ENCODE assay signal across 13 cellular contexts in the genomic region with DNA sequence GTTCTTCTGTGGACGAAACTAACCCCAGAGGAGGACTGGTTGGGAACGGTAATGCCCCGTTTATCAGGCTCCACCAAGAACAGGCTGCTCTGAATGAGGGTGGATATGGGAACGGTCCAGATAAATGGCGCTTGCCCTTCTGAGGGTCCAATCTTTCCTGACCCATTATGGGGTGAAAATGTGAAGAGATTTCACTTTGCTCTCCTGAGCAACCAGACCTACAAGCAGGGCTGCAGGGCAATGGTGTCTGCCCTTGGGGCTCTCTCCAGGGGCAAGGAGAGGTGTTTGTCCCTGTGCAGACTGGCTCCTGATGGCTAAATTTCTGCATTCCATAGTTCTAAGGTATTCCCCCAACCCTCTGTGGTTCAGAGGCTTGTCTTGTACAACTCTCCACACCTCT. TPM values are rescaled to one million over a fixed set of nuclear protein-coding genes. Genes with fewer than 3 reads are reported as not detected.
A peak's percentile ranks its signal among the peaks of the same experiment; 100 is the strongest.
DNase-seq lines count a peak whose midpoint lies in the region; ATAC-seq, FAIRE-seq and TF ChIP-seq lines count a peak whose summit lies in the region.
"Had no signal": no experiment of that assay in that cellular context is flagged by ENCODE, and none has a peak within 500 bp of the region (broad histone marks: within the 10 kb centered on the region; RNA-seq: fewer than 3 reads in every experiment).

No MANE protein-coding gene starts in this region.

- H3K36me3 ChIP-seq in PC-3 (ENCODE audit: low read depth, low read length) (peaks cover 73% of the 10 kb centered on the region), H1 (ENCODE audit: control insufficient read depth in 2 of 4, insufficient read depth in 4 of 4, low read length in 3 of 4) (peaks cover 44 to 75% (median 55%) of the 10 kb centered on the region in 4 experiments), ascending aorta (peaks cover 22 to 28% of the 10 kb centered on the region in 2 donors)

- no peak overlapping the region for H3K23ac ChIP-seq in H1 (ENCODE audit: insufficient read length)

- no peak overlapping the region; the same call in 1 of the 2 replicates for H4K8ac ChIP-seq in H1 (ENCODE audit: extremely low read depth, insufficient read depth, low read length)

- H3K9me3 ChIP-seq in PC-3 (ENCODE audit: low read length) (no peaks in the 10 kb centered on the region), H1 (ENCODE audit: insufficient read depth in 2 of 2, low read depth in 1 of 2, low read length in 1 of 2) (no peaks in the 10 kb centered on the region), ascending aorta (no peaks in the 10 kb centered on the region)

- no peaks in the 10 kb centered on the region for H3K9me2 ChIP-seq in PC-3 (replicated peaks; ENCODE audit: low read length)

- peaks cover 54% of the 10 kb centered on the region for H3K79me2 ChIP-seq in PC-3 (ENCODE audit: low read length)
- peaks cover 7 to 73% of the 10 kb centered on the region in 2 experiments; a peak in 3 of 4 replicates for H3K79me2 ChIP-seq in H1 (ENCODE audit: control insufficient read depth in 1 of 2, insufficient read depth in 2 of 2, low read length in 2 of 2)

- H3K4me3 ChIP-seq in GM12865 (ENCODE audit: low read depth, low read length) (no peak overlapping the region; the same call in 1 of the 2 replicates), PC-3 (ENCODE audit: low read length) (no peak overlapping the region), H1 (ENCODE audit: extremely low read depth in 1 of 4, insufficient read depth in 2 of 4, low read depth in 3 of 4, low read length in 4 of 4) (no peak overlapping the region), retinal pigment epithelial cell (ENCODE audit: low read length) (peak overlapping the region; percentile 20), ascending aorta (no peak overlapping the region)

- POLR2A ChIA-PET in PC-3 (lab: Charles Lee; ENCODE audit: unreplicated experiment): no interaction called here
- POLR2A ChIA-PET in H1 (lab: Charles Lee; ENCODE audit: partially characterized antibody): interaction anchor here (1.4 to 5.1 kb wide), 2 partner anchors 9 to 21 kb away, joined by 6 to 40 read pairs; no protein-coding TSS in a partner anchor

- intact Hi-C loops in PC-3 (cut with micrococcal nuclease) (no loop called here), ascending aorta (cut with DNase I) (loop anchor here (10.0 kb wide), 1 partner anchor 421 kb away; a partner anchor contains a TSS)

- H3K9ac ChIP-seq in PC-3 (ENCODE audit: low read length) (no peak overlapping the region), H1 (replicated peaks in 1 of 4; ENCODE audit: extremely low read depth in 1 of 4, low read depth in 3 of 4, low read length in 3 of 4) (no peak overlapping the region)

- H2BK20ac ChIP-seq in H1 (ENCODE audit: low read length): no peak overlapping the region

- H4K91ac ChIP-seq in H1 (replicated peaks; ENCODE audit: insufficient read length, low read length): no peak overlapping the region

- H3K4me1 ChIP-seq in PC-3 (ENCODE audit: insufficient read depth, low read length): peaks cover 71% of the 10 kb centered on the region
- peaks cover 3 to 39% (median 19%) of the 10 kb centered on the region in 4 experiments for H3K4me1 ChIP-seq in H1 (replicated peaks in 1 of 4; ENCODE audit: control insufficient read depth in 3 of 4, insufficient read depth in 4 of 4, low read length in 3 of 4)
- H3K4me1 ChIP-seq in foreskin keratinocyte: peaks cover 51% of the 10 kb centered on the region
- H3K4me1 ChIP-seq in ascending aorta: peaks cover 12 to 31% of the 10 kb centered on the region in 2 donors

- no peaks in the 10 kb centered on the region for H4K20me1 ChIP-seq in PC-3 (ENCODE audit: low read length)
- H4K20me1 ChIP-seq in H1 (replicated peaks in 1 of 2; ENCODE audit: control insufficient read depth in 1 of 2, insufficient read depth in 2 of 2, low read length in 2 of 2): peaks cover 47 to 72% of the 10 kb centered on the region in 2 experiments

- no peak overlapping the region for H2BK12ac ChIP-seq in H1 (ENCODE audit: low read depth, low read length)

- WGBS in H1 (ENCODE audit: extremely low coverage in 1 of 2, insufficient coverage in 1 of 2, insufficient read length in 1 of 2, insufficient replicate concordance in 2 of 2, low coverage in 1 of 2, low lambda C conversion rate in 2 of 2, missing lambda C conversion rate in 1 of 2), 2 experiments: 91% methylated on average over 5 of the region's 5 CpGs; no CpG with 5 or more reads in 1 of the 2 experiments

- H2AFZ ChIP-seq in PC-3 (ENCODE audit: low read length): no peak overlapping the region
- H2AFZ ChIP-seq in H1 (ENCODE audit: low read length): no peak overlapping the region

- H3K27ac ChIP-seq in PC-3 (ENCODE audit: low read length) (peak overlapping the region; percentile 74; the same call in 1 of the 2 replicates), H1 (ENCODE audit: low read depth, low read length) (no peak overlapping the region), foreskin keratinocyte (no peak overlapping the region), ascending aorta (peak overlapping the region in 1 of 2 donors; percentile 48)

- peaks cover 26% of the 10 kb centered on the region for H3K79me1 ChIP-seq in H1 (ENCODE audit: low read depth, low read length)

- TF ChIP-seq RAD21 in H1 (IDR thresholded peaks at IDR 0.05 in 1 of 2, conservative IDR thresholded peaks at IDR 0.05 in 1 of 2; ENCODE audit: low read depth in 2 of 2, low read length in 2 of 2): no peak

- peak overlapping the region; percentile 41; the same call in 1 of the 2 replicates for H2BK5ac ChIP-seq in H1 (ENCODE audit: low read depth, low read length)

- TF ChIP-seq POLR2A in H1 (IDR thresholded peaks at IDR 0.05; ENCODE audit: control extremely low read depth in 1 of 2, low read depth in 2 of 2, low read length in 2 of 2): no peak

- no peaks in the 10 kb centered on the region for H3K27me3 ChIP-seq in PC-3 (ENCODE audit: low read length)
- H3K27me3 ChIP-seq in H1 (replicated peaks in 1 of 4; ENCODE audit: control insufficient read depth in 3 of 4, extremely low read depth in 1 of 4, insufficient read depth in 3 of 4, low read length in 3 of 4): no peaks in the 10 kb centered on the region
- H3K27me3 ChIP-seq in foreskin keratinocyte: no peaks in the 10 kb centered on the region
- no peaks in the 10 kb centered on the region for H3K27me3 ChIP-seq in ascending aorta

- H2BK120ac ChIP-seq in H1 (replicated peaks; ENCODE audit: low read depth, low read length): no peak overlapping the region

- CTCF ChIA-PET in PC-3 (lab: Charles Lee): no interaction called here
- CTCF ChIA-PET in H1 (lab: Charles Lee; ENCODE audit: partially characterized antibody): interaction anchor here (1.0 to 1.7 kb wide), 4 partner anchors 19 to 149 kb away, joined by 3 to 10 read pairs (median 4); a partner anchor contains a TSS

- peak; percentile 2 for DNase-seq in GM12865 (ENCODE audit: low read depth)
- no peak for DNase-seq in PC-3
- DNase-seq in H1 (ENCODE audit: low read depth in 1 of 2, low spot score in 2 of 2): no peak
- DNase-seq in retinal pigment epithelial cell (ENCODE audit: low read depth): no peak
- DNase-seq in foreskin keratinocyte: no peak
- DNase-seq in NCI-H748 (lab: John Stamatoyannopoulos, UW; ENCODE audit: unreplicated experiment): no peak
- no peak for DNase-seq in ascending aorta (ENCODE audit: low spot score in 2 of 2)
- DNase-seq: activated T-cell treated with anti-CD3 and anti-CD28 coated beads, Interleukin-2, amount 50 U/mL, for 1 hour; DND-41; mesenchymal stem cell; NCI-H526 treated with DMSO at 0.1 percent for 48 hours; small intestine had no signal

- no peak overlapping the region for H3K56ac ChIP-seq in H1 (replicated peaks; ENCODE audit: insufficient read length, low read depth, low read length)

- H3K4ac ChIP-seq in H1 (replicated peaks; ENCODE audit: insufficient read length, low read depth, low read length): no peak overlapping the region

- H3K23me2 ChIP-seq in H1 (ENCODE audit: low read depth, low read length): no peaks in the 10 kb centered on the region

- TF ChIP-seq CTCF in GM12865 (IDR thresholded peaks at IDR 0.05; ENCODE audit: insufficient read depth, low read depth, low read length, missing control alignments): no peak
- no peak for TF ChIP-seq CTCF in PC-3 (conservative IDR thresholded peaks at IDR 0.05; ENCODE audit: low read depth, low read length)
- no peak for TF ChIP-seq CTCF in H1 (IDR thresholded peaks at IDR 0.05; ENCODE audit: control extremely low read depth in 1 of 3, insufficient read depth in 1 of 3, low read depth in 1 of 3, low read length in 3 of 3)
- no peak for TF ChIP-seq CTCF in retinal pigment epithelial cell (conservative IDR thresholded peaks at IDR 0.05; ENCODE audit: low read depth, low read length)
- TF ChIP-seq CTCF in foreskin keratinocyte (conservative IDR thresholded peaks at IDR 0.05): no peak
- TF ChIP-seq CTCF in ascending aorta (IDR thresholded peaks at IDR 0.05): no peak

- H4K5ac ChIP-seq in H1 (ENCODE audit: insufficient read length, low read depth, low read length): no peak overlapping the region

- no peak for TF ChIP-seq EP300 in H1 (IDR thresholded peaks at IDR 0.05; ENCODE audit: borderline replicate concordance in 1 of 2, low read depth in 2 of 2, low read length in 2 of 2)

- BruUV-seq in PC-3 (replicated peaks; lab: Mats Ljungman, UMichigan): no TSS peak

- H3K4me2 ChIP-seq in PC-3 (ENCODE audit: low read length) (no peak overlapping the region), H1 (ENCODE audit: insufficient read depth in 1 of 2, low read depth in 2 of 2, low read length in 2 of 2) (no peak overlapping the region)

- no peak overlapping the region for H3K18ac ChIP-seq in H1 (ENCODE audit: extremely low read depth, low read length)

- H2AK5ac ChIP-seq in H1 (ENCODE audit: low read depth, low read length): no peak overlapping the region

- no peak overlapping the region for H3K14ac ChIP-seq in H1 (ENCODE audit: insufficient read length)

- ATAC-seq in PC-3 (no peak), foreskin keratinocyte (no peak)

- H3F3A ChIP-seq in PC-3 (ENCODE audit: low read length, unreplicated experiment): peaks cover 7% of the 10 kb centered on the region

- H2BK15ac ChIP-seq in H1 (ENCODE audit: low read length): no peak overlapping the region

- no peak for FAIRE-seq in H1 (lab: Jason Lieb, UNC)
- FAIRE-seq: colon, small intestine had no signal

TF ChIP-seq in H1, 55 proteins besides CTCF, POLR2A, EP300 and RAD21 (continues in another document):
- TF ChIP-seq TCF12 (IDR thresholded peaks at IDR 0.05; ENCODE audit: low read depth, low read length) (no peak), CBX8 (IDR thresholded peaks at IDR 0.05; ENCODE audit: borderline replicate concordance, low read depth, low read length) (no peak)

RNA-seq across cellular contexts. Expression of a gene that starts 25.1 kb away (rescaled TPM):
- total RNA-seq in PC-3 (2014; rRNA removed) (245 and 264 TPM in 2 replicates), foreskin keratinocyte (204 and 209 TPM in 2 replicates), ascending aorta (15.5 TPM)
- 230 and 239 TPM in 2 replicates for total RNA-seq in H1 (2021; fragmentation: NEBNext Ultra II Directional; extraction: Animal tissue kit (Norgen Biotek cat#: 25700))
- polyA plus RNA-seq in H1 (2011; rRNA removed) (308 and 434 TPM in 2 replicates), foreskin keratinocyte (178 and 182 TPM in 2 replicates)
- 236 TPM for polyA plus RNA-seq in H1 (2011; cell fraction: cytosol; rRNA removed)
- 357 TPM for polyA plus RNA-seq in H1 (2011; cell fraction: nucleus; rRNA removed)
- polyA plus RNA-seq in H1 (2012, experiment 1 of 2): 162 to 242 TPM (median 209 TPM) in 4 replicates
- polyA plus RNA-seq in H1 (2012, experiment 2 of 2): 247 TPM
- polyA plus RNA-seq in H1 (2013, experiment 1 of 2): 529 TPM
- 510 TPM for polyA plus RNA-seq in H1 (2013, experiment 2 of 2)
- polyA minus RNA-seq in H1 (2011; rRNA and poly(A)+ RNA removed): 208 and 234 TPM in 2 replicates
- polyA minus RNA-seq in H1 (2011; cell fraction: cytosol; rRNA and poly(A)+ RNA removed): 142 TPM
- polyA minus RNA-seq in H1 (2011; cell fraction: nucleus; rRNA and poly(A)+ RNA removed): 197 TPM

Comparison
In these comparisons a context has a peak if more than half of its experiments do, and no peak if none do; other contexts are left out.
1. RNA of a gene that starts 25.1 kb away (total RNA-seq): 245 to 264 TPM in PC-3, 230 to 239 TPM in H1 and 204 to 209 TPM in foreskin keratinocyte; 15.5 TPM in ascending aorta (single experiment); every median in the first group is over 10 times any median in the second.